Comparison of ENCODE assay signal across 8 cellular contexts in genomic region chr12:48198985-48199384, GRCh38. TPM values are rescaled to one million over a fixed set of nuclear protein-coding genes. Genes with fewer than 3 reads are reported as not detected.
DNase-seq lines count a peak whose midpoint lies in the region; ATAC-seq and TF ChIP-seq lines count a peak whose summit lies in the region.

No MANE protein-coding gene starts in this region.

- peaks cover 19% of the 10 kb centered on the region for H3K4me1 Mint-ChIP-seq in activated CD8-positive, alpha-beta T cell treated with anti-CD3 and anti-CD28 coated beads for 36 hours (ENCODE audit: low read depth)

- intact Hi-C loops in activated CD8-positive, alpha-beta T cell treated with anti-CD3 and anti-CD28 coated beads for 36 hours (cut with micrococcal nuclease) = no loop called here

- peaks cover 0 to 30% (median 0%) of the 10 kb centered on the region in 3 donors for H3K4me1 ChIP-seq in gastroesophageal sphincter

- H3K4me3 ChIP-seq in H7 (ENCODE audit: insufficient read depth, low read depth, low read length) = peak overlapping the region; percentile 67
- peak overlapping the region; percentile 59 to 81 for H3K4me3 ChIP-seq in gastroesophageal sphincter
- peak overlapping the region; percentile 50 to 81 (median 69) for H3K4me3 ChIP-seq in skin epidermis

- ATAC-seq in activated CD8-positive, alpha-beta T cell treated with anti-CD3 and anti-CD28 coated beads for 36 hours = no peak
- ATAC-seq in gastroesophageal sphincter (no peak), HG03139 (IDR thresholded peaks at IDR 0.05; ENCODE audit: unreplicated experiment) (no peak)

- peak overlapping the region; percentile 98 for H3K27ac Mint-ChIP-seq in activated CD8-positive, alpha-beta T cell treated with anti-CD3 and anti-CD28 coated beads for 36 hours

- H3K27me3 ChIP-seq in H7 (ENCODE audit: control insufficient read depth, insufficient read depth, low read length) (peaks cover 31% of the 10 kb centered on the region), gastroesophageal sphincter (no peaks in the 10 kb centered on the region)

- H3K36me3 ChIP-seq in H7 (replicated peaks; ENCODE audit: control insufficient read depth, insufficient read depth, low read length) = no peaks in the 10 kb centered on the region
- H3K36me3 ChIP-seq in gastroesophageal sphincter = peaks cover 0 to 9% of the 10 kb centered on the region in 2 donors

- POLR2A ChIA-PET in activated CD8-positive, alpha-beta T cell treated with anti-CD3 and anti-CD28 coated beads for 36 hours (lab: Charles Lee) = interaction anchor here (0.6 to 1.8 kb wide), 10 partner anchors 8 to 518 kb away, joined by 3 to 11 read pairs (median 3); partner anchors contain the start of genes ASB8, CCNT1 and SENP1

- DNase-seq in H7 (no peak), NCI-H774 (lab: John Stamatoyannopoulos, UW) (no peak), kidney tubule cell (ENCODE audit: low spot score) (no peak), NCI-H226 (no peak)
- no peak for DNase-seq in activated CD8-positive, alpha-beta T cell treated with anti-CD3 and anti-CD28 coated beads for 36 hours

- 43 to 51% methylated on average over 6 to 10 of the region's 10 CpGs for WGBS in gastroesophageal sphincter (ENCODE audit: low coverage in 1 of 2), 2 donors

- H3K36me3 Mint-ChIP-seq in activated CD8-positive, alpha-beta T cell treated with anti-CD3 and anti-CD28 coated beads for 36 hours (ENCODE audit: low read depth) = peaks cover 42% of the 10 kb centered on the region

- TF ChIP-seq POLR2A in gastroesophageal sphincter (IDR thresholded peaks at IDR 0.05) = no peak

- H3K4me3 Mint-ChIP-seq in activated CD8-positive, alpha-beta T cell treated with anti-CD3 and anti-CD28 coated beads for 36 hours = peak overlapping the region; percentile 84

- no peak for TF ChIP-seq EP300 in gastroesophageal sphincter (IDR thresholded peaks at IDR 0.05)

- peak overlapping the region; percentile 86 to 96 (median 93) for H3K27ac ChIP-seq in gastroesophageal sphincter
- peak overlapping the region; percentile 79 to 98 (median 95) for H3K27ac ChIP-seq in skin epidermis

- H3K27me3 Mint-ChIP-seq in activated CD8-positive, alpha-beta T cell treated with anti-CD3 and anti-CD28 coated beads for 36 hours = no peaks in the 10 kb centered on the region

- peaks cover 11% of the 10 kb centered on the region for H3K9me3 Mint-ChIP-seq in activated CD8-positive, alpha-beta T cell treated with anti-CD3 and anti-CD28 coated beads for 36 hours

- CTCF ChIA-PET in activated CD8-positive, alpha-beta T cell treated with anti-CD3 and anti-CD28 coated beads for 36 hours (lab: Charles Lee) = interaction anchor here (0.8 to 5.5 kb wide), 12 partner anchors 10 to 655 kb away, joined by 3 to 45 read pairs (median 6); partner anchors contain the start of genes ASB8 and CCDC184

- peaks cover 0 to 21% (median 0%) of the 10 kb centered on the region in 3 donors for H3K9me3 ChIP-seq in gastroesophageal sphincter

- no peak for TF ChIP-seq CTCF in activated CD8-positive, alpha-beta T cell treated with anti-CD3 and anti-CD28 coated beads for 36 hours (IDR thresholded peaks at IDR 0.05)
- TF ChIP-seq CTCF in gastroesophageal sphincter (IDR thresholded peaks at IDR 0.05) = no peak

RNA-seq across cellular contexts. Expression of gene OR10AD1, which starts 4.1 kb away (rescaled TPM):
- total RNA-seq in H7 (2014; rRNA removed; shearing (Covaris generic)) = not detected in 2 replicates
- not detected for total RNA-seq in activated CD8-positive, alpha-beta T cell treated with anti-CD3 and anti-CD28 coated beads for 36 hours
- total RNA-seq in gastroesophageal sphincter = not detected

RNA-seq across cellular contexts. Expression of gene CCDC184, which starts 15.5 kb away (rescaled TPM):
- total RNA-seq in H7 (2014; rRNA removed; shearing (Covaris generic)) = 0.07 and 0.17 TPM in 2 replicates
- under 1 TPM; 0.25 to 0.34 TPM for total RNA-seq in activated CD8-positive, alpha-beta T cell treated with anti-CD3 and anti-CD28 coated beads for 36 hours
- 1 to 10 TPM in 1 of 4 donors, under 1 TPM in 2, not detected in 1; 0.13 to 2.5 (median 0.39) TPM for total RNA-seq in gastroesophageal sphincter

RNA-seq across cellular contexts. Expression of gene ASB8, which starts 41.7 kb away (rescaled TPM):
- total RNA-seq in H7 (2014; rRNA removed; shearing (Covaris generic)) = 7.5 and 8.5 TPM in 2 replicates
- total RNA-seq in activated CD8-positive, alpha-beta T cell treated with anti-CD3 and anti-CD28 coated beads for 36 hours = 10 to 100 TPM; 20.9 to 27.2 TPM
- total RNA-seq in gastroesophageal sphincter = 10 to 100 TPM; 37.2 to 41.6 (median 39.1) TPM
